Comparison of ENCODE assay signal across 9 cellular contexts in genomic region chr10:102451105-102451969, GRCh38. TPM values are rescaled to one million over a fixed set of nuclear protein-coding genes. Genes with fewer than 3 reads are reported as not detected.
DNase-seq lines count a peak whose midpoint lies in the region; ATAC-seq, FAIRE-seq and TF ChIP-seq lines count a peak whose summit lies in the region.
"Had no signal": no experiment of that assay in that cellular context is flagged by ENCODE, and none has a peak within 500 bp of the region (broad histone marks: within the 10 kb centered on the region; RNA-seq: fewer than 3 reads in every experiment).

C10orf95 (minus strand) TSS chr10:102451543; CDS start chr10:102451093, 450 bp downstream.

- WGBS in esophagus, 2 donors: 21 to 23% methylated on average over 27 to 28 of the region's 28 CpGs
- WGBS in pancreas, 2 donors: 8 to 15% methylated on average over 26 to 28 of the region's 28 CpGs

- H3K27me3 ChIP-seq in esophagus (ENCODE audit: control insufficient read depth in 1 of 2, insufficient read depth in 2 of 2, low read length in 2 of 2) (no peaks in the 10 kb centered on the region), pancreas (no peaks in the 10 kb centered on the region)

- peaks cover 0 to 10% of the 10 kb centered on the region in 2 donors for H3K4me1 ChIP-seq in esophagus (ENCODE audit: control insufficient read depth in 2 of 2, insufficient read depth in 2 of 2, low read length in 1 of 2)
- H3K4me1 ChIP-seq in pancreas: peaks cover 0 to 5% (median 0%) of the 10 kb centered on the region in 3 donors

- H3K9me3 ChIP-seq in esophagus (ENCODE audit: control insufficient read depth in 2 of 2, insufficient read depth in 1 of 2, low read depth in 1 of 2, low read length in 1 of 2) (no peaks in the 10 kb centered on the region), pancreas (no peaks in the 10 kb centered on the region)

- H3K4me3 ChIP-seq in esophagus (ENCODE audit: low read depth in 1 of 2, low read length in 2 of 2) (peak within 1 kb of the TSS; percentile 81 to 87), pancreas (peak within 1 kb of the TSS; percentile 70 to 94 (median 86))

- ATAC-seq in pancreas: peak; percentile 13 to 31 (median 23)
- ATAC-seq in HG03175 (IDR thresholded peaks at IDR 0.05; ENCODE audit: unreplicated experiment): no peak

- intact Hi-C loops in pancreas (cut with DNase I): no loop called here

- TF ChIP-seq POLR2A in Raji (IDR thresholded peaks at IDR 0.05; ENCODE audit: insufficient read depth, low read depth, low read length): peak; percentile 44; the same call in 1 of the 2 replicates

- H3K27ac ChIP-seq in esophagus (ENCODE audit: low read depth in 2 of 2, low read length in 1 of 2): peak within 1 kb of the TSS; percentile 92 to 95
- H3K27ac ChIP-seq in pancreas: peak within 1 kb of the TSS; percentile 79 to 91 (median 86)

- DNase-seq in DMS 273 (lab: John Stamatoyannopoulos, UW; ENCODE audit: unreplicated experiment) (peak; percentile 52), DMS 273 treated with DMSO at 0.1 percent for 48 hours (lab: John Stamatoyannopoulos, UW) (no peak), pancreas (peak; percentile 32 to 79 (median 52)), NK-92 (lab: John Stamatoyannopoulos, UW; ENCODE audit: unreplicated experiment) (no peak), NCI-H1105 treated with DMSO at 0.1 percent for 48 hours (lab: John Stamatoyannopoulos, UW) (no peak)

- H3K36me3 ChIP-seq in esophagus (ENCODE audit: control insufficient read depth in 2 of 2, insufficient read depth in 2 of 2, low read length in 1 of 2) (no peaks in the 10 kb centered on the region), pancreas (no peaks in the 10 kb centered on the region)

- TF ChIP-seq CTCF in pancreas (IDR thresholded peaks at IDR 0.05): no peak

- no peak for FAIRE-seq in pancreas (lab: Jason Lieb, UNC)
- FAIRE-seq: A204.1 had no signal

RNA-seq across cellular contexts. Expression of gene C10orf95, which starts in this region (rescaled TPM):
- under 1 TPM; 0.37 to 0.65 TPM for polyA plus RNA-seq in esophagus
- 1 to 10 TPM in 2 of 6 donors, under 1 TPM in 4; 0.37 to 1.1 (median 0.44) TPM for total RNA-seq in pancreas
- polyA plus RNA-seq in pancreas: 1 to 10 TPM in 1 of 2 donors, under 1 TPM in 1; 0.46 to 1.2 TPM

Comparison
In these comparisons a context has a peak if more than half of its experiments do, and no peak if none do; other contexts are left out.
1. DNase-seq: peak in DMS 273 (single experiment) and pancreas (6 of 6); none in DMS 273 treated with DMSO at 0.1 percent for 48 hours (single experiment), NK-92 (single experiment) and NCI-H1105 treated with DMSO at 0.1 percent for 48 hours (single experiment).